In the genomic region with DNA sequence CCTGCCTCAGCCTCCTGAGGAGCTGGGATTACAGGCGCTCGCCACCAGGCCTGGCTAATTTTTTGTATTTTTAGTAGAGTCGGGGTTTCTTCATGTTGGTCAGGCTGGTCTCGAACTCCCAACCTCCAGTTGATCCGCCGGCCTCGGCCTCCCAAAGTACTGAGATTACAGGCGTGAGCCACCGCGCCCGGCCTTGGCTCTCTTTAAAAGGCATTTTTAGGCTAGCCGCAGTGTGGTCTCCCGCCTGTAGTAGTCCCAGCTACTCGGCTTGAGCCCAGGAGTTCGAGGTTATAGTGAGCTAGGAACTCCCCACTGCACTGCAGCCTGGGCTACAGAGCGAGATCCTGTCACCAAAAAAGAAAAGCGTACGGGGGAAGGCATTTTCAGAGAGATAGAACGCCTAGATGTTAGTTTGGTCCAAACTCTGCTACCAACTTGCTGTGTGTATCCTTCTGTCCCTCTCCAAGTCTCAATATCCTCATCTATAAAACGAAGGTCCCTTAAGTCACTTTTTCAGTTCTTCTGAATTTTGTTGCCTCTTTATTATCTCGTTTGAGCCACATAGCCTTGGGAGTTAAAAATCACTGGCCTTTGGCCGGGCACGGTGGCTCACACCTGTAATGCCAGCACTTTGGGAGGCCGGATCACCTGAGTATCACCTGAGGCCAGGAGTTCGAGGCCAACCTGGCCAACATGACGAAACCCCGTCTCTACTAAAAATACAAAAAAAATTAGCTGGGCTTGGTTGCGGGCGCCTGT, we compare ENCODE assay signal across 8 cellular contexts. TPM values are rescaled to one million over a fixed set of nuclear protein-coding genes. Genes with fewer than 3 reads are reported as not detected.
A peak's percentile ranks its signal among the peaks of the same experiment; 100 is the strongest.
DNase-seq lines count a peak whose midpoint lies in the region; ATAC-seq, FAIRE-seq and TF ChIP-seq lines count a peak whose summit lies in the region.

No MANE protein-coding gene starts in this region.

- H3K27ac ChIP-seq in DND-41 (ENCODE audit: low read length) (peak overlapping the region; percentile 96), KMS-11 (peak overlapping the region; percentile 81), fibroblast of lung (ENCODE audit: insufficient read depth, low read length) (peak overlapping the region; percentile 77), uterus (peak overlapping the region; percentile 83)

- no peaks in the 10 kb centered on the region for H3K27me3 ChIP-seq in DND-41 (ENCODE audit: insufficient read depth, low read length, poor library complexity)
- H3K27me3 ChIP-seq in KMS-11 (ENCODE audit: insufficient read depth, low read depth), result no peaks in the 10 kb centered on the region
- no peaks in the 10 kb centered on the region for H3K27me3 ChIP-seq in fibroblast of lung (ENCODE audit: control insufficient read depth, insufficient read depth, low read length)
- no peaks in the 10 kb centered on the region for H3K27me3 ChIP-seq in uterus

- ATAC-seq in DND-41 (ENCODE audit: insufficient read depth, low read depth), result peak; percentile 50
- ATAC-seq in activated CD8-positive, alpha-beta memory T cell treated with anti-CD3 and anti-CD28 coated beads, Interleukin-2, amount 10 ng/mL, durations not matched to agents 7 days and 5 days, result peak; percentile 15

- H4K20me1 ChIP-seq in DND-41 (ENCODE audit: insufficient read depth, low read length) (no peaks in the 10 kb centered on the region), KMS-11 (ENCODE audit: insufficient read depth) (no peaks in the 10 kb centered on the region), fibroblast of lung (ENCODE audit: control insufficient read depth, extremely low read depth, insufficient read depth, low read length) (no peaks in the 10 kb centered on the region)

- peaks cover 27% of the 10 kb centered on the region for H3K4me1 ChIP-seq in DND-41 (ENCODE audit: insufficient read depth, low read length)
- peaks cover 6% of the 10 kb centered on the region for H3K4me1 ChIP-seq in KMS-11 (ENCODE audit: low read depth, poor library complexity, severe bottlenecking)
- H3K4me1 ChIP-seq in fibroblast of lung (ENCODE audit: control insufficient read depth, extremely low read depth, insufficient read depth, low read length), result no peaks in the 10 kb centered on the region
- peaks cover 4 to 7% of the 10 kb centered on the region in 2 donors for H3K4me1 ChIP-seq in uterus

- H2AFZ ChIP-seq in DND-41 (ENCODE audit: low read depth, low read length), result peak overlapping the region; percentile 90
- H2AFZ ChIP-seq in KMS-11 (ENCODE audit: low read depth), result peak overlapping the region; percentile 94
- peak overlapping the region; percentile 85 for H2AFZ ChIP-seq in fibroblast of lung (ENCODE audit: low read length)

- H3K9me3 ChIP-seq in DND-41 (ENCODE audit: insufficient read depth, low read length, severe bottlenecking) (no peaks in the 10 kb centered on the region), fibroblast of lung (ENCODE audit: control insufficient read depth, insufficient read depth, low read depth, low read length) (no peaks in the 10 kb centered on the region), uterus (no peaks in the 10 kb centered on the region)

- H3K36me3 ChIP-seq in DND-41 (ENCODE audit: insufficient read depth, low read length), result peaks cover 38% of the 10 kb centered on the region
- H3K36me3 ChIP-seq in KMS-11 (ENCODE audit: insufficient read depth), result no peaks in the 10 kb centered on the region
- peaks cover 6% of the 10 kb centered on the region for H3K36me3 ChIP-seq in fibroblast of lung (ENCODE audit: control insufficient read depth, insufficient read depth, low read length)
- H3K36me3 ChIP-seq in uterus, result no peaks in the 10 kb centered on the region

- peaks cover 37% of the 10 kb centered on the region for H3K36me3 Mint-ChIP-seq in activated CD8-positive, alpha-beta memory T cell treated with anti-CD3 and anti-CD28 coated beads, Interleukin-2, amount 10 ng/mL, durations not matched to agents 7 days and 5 days
- peaks cover 18% of the 10 kb centered on the region for H3K36me3 Mint-ChIP-seq in osteocyte (ENCODE audit: unreplicated experiment)

- no peak for DNase-seq in DND-41
- no peak for DNase-seq in activated CD8-positive, alpha-beta memory T cell treated with anti-CD3 and anti-CD28 coated beads, Interleukin-2, amount 10 ng/mL, durations not matched to agents 7 days and 5 days
- peak; percentile 21 to 34 for DNase-seq in fibroblast of lung (ENCODE audit: low read depth in 2 of 2)
- no peak for DNase-seq in osteocyte (ENCODE audit: extremely low spot score, unreplicated experiment)
- peak; percentile 19 to 20 for DNase-seq in uterus
- DNase-seq in urothelium cell line (ENCODE audit: low spot score), result no peak
- DNase-seq in DMS79 (lab: John Stamatoyannopoulos, UW), result no peak

- intact Hi-C loops in uterus (cut with DNase I; ENCODE audit: low total_unique reads), result no loop called here

- TF ChIP-seq CTCF in DND-41 (IDR thresholded peaks at IDR 0.05; ENCODE audit: borderline replicate concordance, extremely low read depth, low read length, poor library complexity, severe bottlenecking) (no peak), KMS-11 (conservative IDR thresholded peaks at IDR 0.05; ENCODE audit: low read depth, low read length) (no peak), fibroblast of lung (conservative IDR thresholded peaks at IDR 0.05 in 1 of 2, IDR thresholded peaks at IDR 0.05 in 1 of 2; ENCODE audit: low read depth in 1 of 2, low read length in 2 of 2) (no peak), osteocyte (IDR thresholded peaks at IDR 0.05) (no peak), uterus (IDR thresholded peaks at IDR 0.05) (no peak)

- peak overlapping the region; percentile 69 for H3K9ac ChIP-seq in DND-41 (ENCODE audit: low read depth, low read length)
- H3K9ac ChIP-seq in KMS-11, result peak overlapping the region; percentile 79
- peak overlapping the region; percentile 81 for H3K9ac ChIP-seq in fibroblast of lung (ENCODE audit: insufficient read depth, low read length)

- H3K4me3 Mint-ChIP-seq in activated CD8-positive, alpha-beta memory T cell treated with anti-CD3 and anti-CD28 coated beads, Interleukin-2, amount 10 ng/mL, durations not matched to agents 7 days and 5 days, result peak overlapping the region; percentile 89
- H3K4me3 Mint-ChIP-seq in osteocyte (ENCODE audit: unreplicated experiment), result peak overlapping the region; percentile 96

- no peaks in the 10 kb centered on the region for H3K9me3 Mint-ChIP-seq in activated CD8-positive, alpha-beta memory T cell treated with anti-CD3 and anti-CD28 coated beads, Interleukin-2, amount 10 ng/mL, durations not matched to agents 7 days and 5 days (ENCODE audit: low read depth)
- H3K9me3 Mint-ChIP-seq in osteocyte (ENCODE audit: unreplicated experiment), result no peaks in the 10 kb centered on the region

- no peak for TF ChIP-seq POLR2A in uterus (IDR thresholded peaks at IDR 0.05)

- CTCF ChIA-PET in activated CD8-positive, alpha-beta memory T cell treated with anti-CD3 and anti-CD28 coated beads, Interleukin-2, amount 10 ng/mL, durations not matched to agents 7 days and 5 days (lab: Charles Lee), result interaction anchor here (0.6 to 4.8 kb wide), 9 partner anchors 8 to 773 kb away, joined by 3 to 42 read pairs (median 4); partner anchors contain the start of gene TAF12

- no peaks in the 10 kb centered on the region for H3K27me3 Mint-ChIP-seq in activated CD8-positive, alpha-beta memory T cell treated with anti-CD3 and anti-CD28 coated beads, Interleukin-2, amount 10 ng/mL, durations not matched to agents 7 days and 5 days
- H3K27me3 Mint-ChIP-seq in osteocyte (ENCODE audit: unreplicated experiment), result no peaks in the 10 kb centered on the region

- peak overlapping the region; percentile 99 for H3K27ac Mint-ChIP-seq in activated CD8-positive, alpha-beta memory T cell treated with anti-CD3 and anti-CD28 coated beads, Interleukin-2, amount 10 ng/mL, durations not matched to agents 7 days and 5 days
- H3K27ac Mint-ChIP-seq in osteocyte (ENCODE audit: unreplicated experiment), result peak overlapping the region; percentile 98

- H3K4me1 Mint-ChIP-seq in activated CD8-positive, alpha-beta memory T cell treated with anti-CD3 and anti-CD28 coated beads, Interleukin-2, amount 10 ng/mL, durations not matched to agents 7 days and 5 days, result peaks cover 41% of the 10 kb centered on the region
- peaks cover 15% of the 10 kb centered on the region for H3K4me1 Mint-ChIP-seq in osteocyte (ENCODE audit: unreplicated experiment)

- H3K4me2 ChIP-seq in DND-41 (ENCODE audit: insufficient read depth, low read length) (peak overlapping the region; percentile 73), KMS-11 (peak overlapping the region; percentile 40; the same call in 1 of the 2 replicates), fibroblast of lung (ENCODE audit: extremely low read depth, insufficient read depth, low read length) (peak overlapping the region; percentile 84)

- peak overlapping the region; percentile 43 to 70 for H3K4me3 ChIP-seq in DND-41 (ENCODE audit: low read depth in 1 of 2, low read length in 2 of 2)
- peak overlapping the region; percentile 40 for H3K4me3 ChIP-seq in KMS-11 (IDR thresholded peaks at IDR 0.05; ENCODE audit: insufficient read depth, low read depth, low read length)
- peak overlapping the region; percentile 63 to 96 (median 76) for H3K4me3 ChIP-seq in fibroblast of lung (replicated peaks in 1 of 4; ENCODE audit: control extremely low read depth in 1 of 4, insufficient read depth in 1 of 4, low read depth in 3 of 4, low read length in 4 of 4)
- peak overlapping the region; percentile 67 to 68 for H3K4me3 ChIP-seq in uterus

- no peak for FAIRE-seq in urothelium cell line (lab: Jason Lieb, UNC)

- H3K79me2 ChIP-seq in DND-41 (ENCODE audit: insufficient read depth, low read length), result peaks cover 32% of the 10 kb centered on the region
- H3K79me2 ChIP-seq in KMS-11 (ENCODE audit: insufficient read depth, low read depth), result peaks cover 7% of the 10 kb centered on the region; the same call in 1 of the 2 replicates
- H3K79me2 ChIP-seq in fibroblast of lung (ENCODE audit: control insufficient read depth, insufficient read depth, low read length), result peaks cover 6% of the 10 kb centered on the region

RNA-seq across cellular contexts. Expression of gene MED18, which starts 0.7 kb away (rescaled TPM):
- 10 to 100 TPM; 19.5 to 20.8 TPM for total RNA-seq in activated CD8-positive, alpha-beta memory T cell treated with anti-CD3 and anti-CD28 coated beads, Interleukin-2, amount 10 ng/mL, durations not matched to agents 7 days and 5 days
- total RNA-seq in fibroblast of lung (26.1 and 29.3 TPM in 2 replicates), osteocyte (13.8 and 16.5 TPM in 2 replicates), uterus (10 to 100 TPM in 3 of 4 donors, 1 to 10 TPM in 1; 5.0 to 48.2 (median 17.5) TPM)
- 14.5 and 16.3 TPM in 2 replicates for polyA plus RNA-seq in fibroblast of lung
- polyA plus RNA-seq in fibroblast of lung (2012), result 13.4 and 15.3 TPM in 2 replicates
- polyA minus RNA-seq in fibroblast of lung (ENCODE audit: low replicate concordance), result 30.9 and 34.0 TPM in 2 replicates

RNA-seq across cellular contexts. Expression of gene PHACTR4, which starts 40.0 kb away (rescaled TPM):
- 10 to 100 TPM; 26.8 to 27.8 TPM for total RNA-seq in activated CD8-positive, alpha-beta memory T cell treated with anti-CD3 and anti-CD28 coated beads, Interleukin-2, amount 10 ng/mL, durations not matched to agents 7 days and 5 days
- 4.4 and 6.9 TPM in 2 replicates for total RNA-seq in fibroblast of lung
- polyA plus RNA-seq in fibroblast of lung, result 5.5 and 8.4 TPM in 2 replicates
- polyA plus RNA-seq in fibroblast of lung (2012), result 13.5 and 13.6 TPM in 2 replicates
- polyA minus RNA-seq in fibroblast of lung (ENCODE audit: low replicate concordance), result 20.1 and 30.6 TPM in 2 replicates
- 55.6 and 56.0 TPM in 2 replicates for total RNA-seq in osteocyte
- 10 to 100 TPM in 3 of 4 donors, 1 to 10 TPM in 1; 9.0 to 45.2 (median 24.3) TPM for total RNA-seq in uterus

Comparison
In these comparisons a context has a peak if more than half of its experiments do, and no peak if none do; other contexts are left out.
1. DNase-seq: peak in fibroblast of lung (2 of 2) and uterus (2 of 2); none in DND-41 (single experiment), activated CD8-positive, alpha-beta memory T cell treated with anti-CD3 and anti-CD28 coated beads, Interleukin-2, amount 10 ng/mL, durations not matched to agents 7 days and 5 days (single experiment), osteocyte (single experiment), urothelium cell line (single experiment) and DMS79 (single experiment).
2. Peak in every context shown above with its lines, with median percentiles within 50 percentile points of each other: H2AFZ ChIP-seq, H3K27ac ChIP-seq, H3K4me2 ChIP-seq, H3K4me3 ChIP-seq and H3K9ac ChIP-seq.